ENCODE assay signal across 16 cellular contexts in the genomic region with DNA sequence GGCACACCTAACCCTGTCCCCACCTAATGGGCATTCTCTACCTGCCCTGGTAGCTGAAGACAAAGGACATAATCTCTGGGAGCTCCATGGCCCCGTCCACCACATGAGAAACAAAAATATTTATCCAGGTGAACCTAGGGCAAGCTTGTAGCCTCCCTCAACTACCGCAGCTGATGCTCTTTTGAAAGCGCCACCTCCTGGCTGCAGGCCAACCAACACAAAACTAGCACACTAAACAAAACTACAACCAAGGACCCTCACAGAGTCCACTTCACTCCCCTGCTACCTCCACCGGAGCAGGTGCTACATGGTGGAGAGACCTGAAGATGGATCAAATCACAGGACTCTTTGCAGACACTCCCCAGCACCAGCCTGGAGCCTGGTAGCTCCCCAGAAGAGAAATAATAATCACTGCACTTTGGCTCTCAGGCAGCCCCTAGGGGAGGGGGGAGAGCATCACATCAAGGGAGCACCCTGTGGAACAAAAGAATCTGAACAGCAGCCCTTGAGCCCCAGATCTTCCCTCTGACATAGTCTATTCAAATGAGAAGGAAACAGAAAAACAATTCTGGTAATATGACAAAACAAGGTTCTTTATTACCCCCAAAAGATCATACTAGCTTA.
A peak's percentile ranks its signal among the peaks of the same experiment; 100 is the strongest.
DNase-seq lines count a peak whose midpoint lies in the region; ATAC-seq and TF ChIP-seq lines count a peak whose summit lies in the region.
"Had no signal": no experiment of that assay in that cellular context is flagged by ENCODE, and none has a peak within 500 bp of the region (broad histone marks: within the 10 kb centered on the region; RNA-seq: fewer than 3 reads in every experiment).

No MANE protein-coding gene starts in this region.

- H3K4me3 Mint-ChIP-seq in activated naive CD4-positive, alpha-beta T cell treated with anti-CD3 and anti-CD28 coated beads for 36 hours, result no peak overlapping the region
- no peak overlapping the region for H3K4me3 Mint-ChIP-seq in activated naive CD4-positive, alpha-beta T cell treated with anti-CD3 and anti-CD28 coated beads, Interleukin-2, amount 10 ng/mL, durations not matched to agents 7 days and 5 days
- no peak overlapping the region for H3K4me3 Mint-ChIP-seq in neural progenitor cell
- H3K4me3 Mint-ChIP-seq: memory B cell had no signal

- no peak for ATAC-seq in GM21737 (IDR thresholded peaks at IDR 0.05; ENCODE audit: unreplicated experiment)
- no peak for ATAC-seq in HG02970 (IDR thresholded peaks at IDR 0.05; ENCODE audit: low FRiP score, unreplicated experiment)

- CTCF ChIA-PET in activated naive CD4-positive, alpha-beta T cell treated with anti-CD3 and anti-CD28 coated beads for 36 hours (lab: Charles Lee), result interaction anchor here (0.5 to 1.7 kb wide), 9 partner anchors 10 to 202 kb away, joined by 3 to 6 read pairs (median 3); no protein-coding TSS in a partner anchor
- CTCF ChIA-PET in activated naive CD4-positive, alpha-beta T cell treated with anti-CD3 and anti-CD28 coated beads, Interleukin-2, amount 10 ng/mL, durations not matched to agents 7 days and 5 days (lab: Charles Lee), result interaction anchor here (0.6 to 3.8 kb wide), 5 partner anchors 9 to 200 kb away, joined by 3 to 30 read pairs (median 3); no protein-coding TSS in a partner anchor
- CTCF ChIA-PET in PC-9 (lab: Charles Lee), result no interaction called here

- no peaks in the 10 kb centered on the region for H3K36me3 ChIP-seq in neural progenitor cell
- no peaks in the 10 kb centered on the region for H3K36me3 ChIP-seq in PC-9 (ENCODE audit: low read depth)
- H3K36me3 ChIP-seq: cardiac muscle cell had no signal

- in situ Hi-C loops in GM13977 (cut with MboI; ENCODE audit: low pct_unique_long_range_greater_than_20kb, low sequenced_read_pairs, unreplicated experiment), result no loop called here

- no TSS peak for BruUV-seq in PC-9 (replicated peaks; lab: Mats Ljungman, UMichigan)

- H3K4me1 ChIP-seq in neural progenitor cell, result no peaks in the 10 kb centered on the region
- no peaks in the 10 kb centered on the region for H3K4me1 ChIP-seq in PC-9 (replicated peaks; ENCODE audit: insufficient read depth)

- H3K4me2 ChIP-seq in neural progenitor cell, result no peak overlapping the region
- H3K4me2 ChIP-seq in PC-9, result no peak overlapping the region

- TF ChIP-seq CTCF in GM13977 (IDR thresholded peaks at IDR 0.05; ENCODE audit: extremely low read depth, insufficient read depth, missing control alignments), result peak; percentile 41
- peak; percentile 47 for TF ChIP-seq CTCF in neural progenitor cell (IDR thresholded peaks at IDR 0.05)
- no peak for TF ChIP-seq CTCF in PC-9 (conservative IDR thresholded peaks at IDR 0.05)

- H3K79me2 ChIP-seq in neural progenitor cell (ENCODE audit: low read depth), result no peaks in the 10 kb centered on the region
- H3K79me2 ChIP-seq in PC-9 (ENCODE audit: low read depth), result no peaks in the 10 kb centered on the region

- POLR2A ChIA-PET in PC-9 (lab: Charles Lee; ENCODE audit: unreplicated experiment), result no interaction called here

- peaks cover 4% of the 10 kb centered on the region for H3K27me3 Mint-ChIP-seq in activated naive CD4-positive, alpha-beta T cell treated with anti-CD3 and anti-CD28 coated beads for 36 hours (ENCODE audit: low read depth)
- H3K27me3 Mint-ChIP-seq in activated naive CD4-positive, alpha-beta T cell treated with anti-CD3 and anti-CD28 coated beads, Interleukin-2, amount 10 ng/mL, durations not matched to agents 7 days and 5 days, result no peaks in the 10 kb centered on the region
- peaks cover 5% of the 10 kb centered on the region for H3K27me3 Mint-ChIP-seq in neural progenitor cell (ENCODE audit: insufficient read depth, low read depth)

- no peak overlapping the region for H3K27ac Mint-ChIP-seq in activated naive CD4-positive, alpha-beta T cell treated with anti-CD3 and anti-CD28 coated beads for 36 hours
- no peak overlapping the region for H3K27ac Mint-ChIP-seq in activated naive CD4-positive, alpha-beta T cell treated with anti-CD3 and anti-CD28 coated beads, Interleukin-2, amount 10 ng/mL, durations not matched to agents 7 days and 5 days
- H3K27ac Mint-ChIP-seq in neural progenitor cell, result peak overlapping the region; percentile 42
- H3K27ac Mint-ChIP-seq: memory B cell had no signal

- no peak overlapping the region for H3K9ac ChIP-seq in neural progenitor cell

- H3K9me2 ChIP-seq in PC-9 (ENCODE audit: insufficient read depth), result no peaks in the 10 kb centered on the region

- H2AFZ ChIP-seq in neural progenitor cell (replicated peaks) (peak overlapping the region; percentile 79), PC-9 (no peak overlapping the region)

- no peaks in the 10 kb centered on the region for H4K20me1 ChIP-seq in neural progenitor cell (ENCODE audit: low read depth)
- no peaks in the 10 kb centered on the region for H4K20me1 ChIP-seq in PC-9 (ENCODE audit: insufficient read depth)

- no peaks in the 10 kb centered on the region for H3F3A ChIP-seq in neural progenitor cell (ENCODE audit: low read depth)
- no peaks in the 10 kb centered on the region for H3F3A ChIP-seq in PC-9 (ENCODE audit: insufficient read depth, low read depth)

- H3K9me3 Mint-ChIP-seq in activated naive CD4-positive, alpha-beta T cell treated with anti-CD3 and anti-CD28 coated beads for 36 hours, result no peaks in the 10 kb centered on the region
- no peaks in the 10 kb centered on the region for H3K9me3 Mint-ChIP-seq in activated naive CD4-positive, alpha-beta T cell treated with anti-CD3 and anti-CD28 coated beads, Interleukin-2, amount 10 ng/mL, durations not matched to agents 7 days and 5 days
- peaks cover 8% of the 10 kb centered on the region for H3K9me3 Mint-ChIP-seq in neural progenitor cell
- H3K9me3 Mint-ChIP-seq: memory B cell had no signal

- H3K36me3 Mint-ChIP-seq in activated naive CD4-positive, alpha-beta T cell treated with anti-CD3 and anti-CD28 coated beads for 36 hours (ENCODE audit: low read depth), result no peaks in the 10 kb centered on the region
- H3K36me3 Mint-ChIP-seq in activated naive CD4-positive, alpha-beta T cell treated with anti-CD3 and anti-CD28 coated beads, Interleukin-2, amount 10 ng/mL, durations not matched to agents 7 days and 5 days, result no peaks in the 10 kb centered on the region
- H3K36me3 Mint-ChIP-seq in neural progenitor cell, result no peaks in the 10 kb centered on the region
- H3K36me3 Mint-ChIP-seq: memory B cell had no signal

- no peak overlapping the region for H3K4me3 ChIP-seq in neural progenitor cell
- no peak overlapping the region for H3K4me3 ChIP-seq in PC-9
- H3K4me3 ChIP-seq: cardiac muscle cell had no signal

- H3K9me3 ChIP-seq in neural progenitor cell (ENCODE audit: low read depth), result no peaks in the 10 kb centered on the region
- H3K9me3 ChIP-seq in PC-9 (ENCODE audit: insufficient read depth, low read depth), result no peaks in the 10 kb centered on the region

- H3K27me3 ChIP-seq in neural progenitor cell (no peaks in the 10 kb centered on the region), PC-9 (ENCODE audit: insufficient read depth, low read depth) (0 out of 2 replicates have a peak, but pooled peaks cover 5% of the 10 kb centered on the region)
- H3K27me3 ChIP-seq: cardiac muscle cell had no signal

- no peaks in the 10 kb centered on the region for H3K4me1 Mint-ChIP-seq in activated naive CD4-positive, alpha-beta T cell treated with anti-CD3 and anti-CD28 coated beads for 36 hours (ENCODE audit: low read depth)
- H3K4me1 Mint-ChIP-seq in activated naive CD4-positive, alpha-beta T cell treated with anti-CD3 and anti-CD28 coated beads, Interleukin-2, amount 10 ng/mL, durations not matched to agents 7 days and 5 days, result no peaks in the 10 kb centered on the region
- peaks cover 2% of the 10 kb centered on the region for H3K4me1 Mint-ChIP-seq in neural progenitor cell
- H3K4me1 Mint-ChIP-seq: memory B cell had no signal

- intact Hi-C loops in activated naive CD4-positive, alpha-beta T cell treated with anti-CD3 and anti-CD28 coated beads for 36 hours (cut with micrococcal nuclease), result loop anchor here (1.0 kb wide), 1 partner anchor 200 kb away; no protein-coding TSS in a partner anchor
- intact Hi-C loops in PC-9 (cut with micrococcal nuclease; ENCODE audit: unreplicated experiment), result no loop called here

- no peak overlapping the region for H3K27ac ChIP-seq in neural progenitor cell
- H3K27ac ChIP-seq in PC-9, result no peak overlapping the region
- H3K27ac ChIP-seq: cardiac muscle cell had no signal

- DNase-seq in activated naive CD4-positive, alpha-beta T cell treated with anti-CD3 and anti-CD28 coated beads for 36 hours, result peak; percentile 31
- no peak for DNase-seq in activated naive CD4-positive, alpha-beta T cell treated with anti-CD3 and anti-CD28 coated beads, Interleukin-2, amount 10 ng/mL, durations not matched to agents 7 days and 5 days
- DNase-seq in GM13977 (ENCODE audit: low spot score) (no peak), SK-N-DZ (ENCODE audit: low spot score) (peak; percentile 23), neural progenitor cell (ENCODE audit: low spot score) (peak; percentile 11), PC-9 (no peak)
- DNase-seq: activated CD8-positive, alpha-beta memory T cell treated with anti-CD3 and anti-CD28 coated beads, Interleukin-2, amount 50 U/mL, for 4 hours; H7; NCI-H1105; NCI-H2227 treated with DMSO at 0.1 percent for 48 hours; OCI-M1; trophoblast cell had no signal

Comparison
In these comparisons a context has a peak if more than half of its experiments do, and no peak if none do; other contexts are left out.
1. DNase-seq: peak in activated naive CD4-positive, alpha-beta T cell treated with anti-CD3 and anti-CD28 coated beads for 36 hours (single experiment), SK-N-DZ (single experiment) and neural progenitor cell (single experiment); none in activated naive CD4-positive, alpha-beta T cell treated with anti-CD3 and anti-CD28 coated beads, Interleukin-2, amount 10 ng/mL, durations not matched to agents 7 days and 5 days (single experiment), GM13977 (single experiment) and PC-9 (0 of 2).